Comparison of ENCODE assay signal across 8 cellular contexts in genomic region chr12:6766651-6767300, GRCh38. TPM values are rescaled to one million over a fixed set of nuclear protein-coding genes. Genes with fewer than 3 reads are reported as not detected.
DNase-seq lines count a peak whose midpoint lies in the region; ATAC-seq and TF ChIP-seq lines count a peak whose summit lies in the region.

No MANE protein-coding gene starts in this region.

- no peaks in the 10 kb centered on the region for H3K27me3 ChIP-seq in esophagus (ENCODE audit: control insufficient read depth in 1 of 2, insufficient read depth in 2 of 2, low read length in 2 of 2)

- H3K36me3 Mint-ChIP-seq in activated T-cell treated with anti-CD3 and anti-CD28 coated beads, Interleukin-2, amount 50 U/mL, for 24 hours (ENCODE audit: low read depth): peaks cover 18% of the 10 kb centered on the region

- WGBS in esophagus, 2 donors: 1% methylated on average over 47 to 86 of the region's 86 CpGs

- H3K9me3 Mint-ChIP-seq in activated T-cell treated with anti-CD3 and anti-CD28 coated beads, Interleukin-2, amount 50 U/mL, for 24 hours: no peaks in the 10 kb centered on the region

- H3K9me3 ChIP-seq in esophagus (ENCODE audit: control insufficient read depth in 2 of 2, insufficient read depth in 1 of 2, low read depth in 1 of 2, low read length in 1 of 2) (no peaks in the 10 kb centered on the region), mucosa of descending colon (no peaks in the 10 kb centered on the region)

- DNase-seq in AG09309 (ENCODE audit: low read depth) (no peak), NCI-H526 (lab: John Stamatoyannopoulos, UW) (peak; percentile 18 to 82), mucosa of descending colon (peak; percentile 83 to 90 (median 85))
- peak; percentile 77 for DNase-seq in activated T-cell treated with anti-CD3 and anti-CD28 coated beads, Interleukin-2, amount 50 U/mL, for 24 hours

- TF ChIP-seq CTCF in AG09309 (IDR thresholded peaks at IDR 0.05; ENCODE audit: control insufficient read depth, insufficient read depth, low read depth, low read length, missing control alignments) (peak; percentile 49), mucosa of descending colon (IDR thresholded peaks at IDR 0.05) (peak; percentile 83)

- H3K27me3 Mint-ChIP-seq in activated T-cell treated with anti-CD3 and anti-CD28 coated beads, Interleukin-2, amount 50 U/mL, for 24 hours: peaks cover 48% of the 10 kb centered on the region

- H3K27ac ChIP-seq in esophagus (ENCODE audit: low read depth in 2 of 2, low read length in 1 of 2) (peak overlapping the region; percentile 92 to 96), temporal lobe (ENCODE audit: low read depth, low read length) (peak overlapping the region; percentile 27)

- H3K4me1 Mint-ChIP-seq in activated T-cell treated with anti-CD3 and anti-CD28 coated beads, Interleukin-2, amount 50 U/mL, for 24 hours (ENCODE audit: low read depth): peaks cover 55% of the 10 kb centered on the region

- H3K4me3 ChIP-seq in AG09309 (ENCODE audit: control insufficient read depth, low read depth, low read length) (peak overlapping the region; percentile 93), esophagus (ENCODE audit: low read depth in 1 of 2, low read length in 2 of 2) (peak overlapping the region; percentile 62 to 88), mucosa of descending colon (peak overlapping the region; percentile 67)

- H3K4me1 ChIP-seq in esophagus (ENCODE audit: control insufficient read depth in 2 of 2, insufficient read depth in 2 of 2, low read length in 1 of 2): peaks cover 2 to 21% of the 10 kb centered on the region in 2 donors
- peaks cover 34% of the 10 kb centered on the region for H3K4me1 ChIP-seq in mucosa of descending colon (ENCODE audit: low read depth)

- H3K27ac Mint-ChIP-seq in activated T-cell treated with anti-CD3 and anti-CD28 coated beads, Interleukin-2, amount 50 U/mL, for 24 hours: peak overlapping the region; percentile 74

- peak; percentile 50 for ATAC-seq in GM18498 (IDR thresholded peaks at IDR 0.05; ENCODE audit: unreplicated experiment)
- peak; percentile 49 for ATAC-seq in HG03108 (IDR thresholded peaks at IDR 0.05; ENCODE audit: unreplicated experiment)
- peak; percentile 79 for ATAC-seq in mucosa of descending colon

- peak overlapping the region; percentile 85 for H3K4me3 Mint-ChIP-seq in activated T-cell treated with anti-CD3 and anti-CD28 coated beads, Interleukin-2, amount 50 U/mL, for 24 hours

- peaks cover 0 to 12% of the 10 kb centered on the region in 2 donors for H3K36me3 ChIP-seq in esophagus (ENCODE audit: control insufficient read depth in 2 of 2, insufficient read depth in 2 of 2, low read length in 1 of 2)
- H3K36me3 ChIP-seq in mucosa of descending colon (ENCODE audit: low read depth): no peaks in the 10 kb centered on the region

- intact Hi-C loops in mucosa of descending colon (cut with DNase I, micrococcal nuclease): no loop called here

RNA-seq across cellular contexts. Expression of gene PTMS, which starts 0.6 kb away (rescaled TPM):
- polyA plus RNA-seq in esophagus: 100 to 1,000 TPM; 249 to 449 TPM
- total RNA-seq in mucosa of descending colon: 100 to 1,000 TPM; 116 to 549 (median 122) TPM
- total RNA-seq in temporal lobe: 93.7 TPM

RNA-seq across cellular contexts. Expression of gene LAG3, which starts 5.5 kb away (rescaled TPM):
- polyA plus RNA-seq in esophagus: 1 to 10 TPM in 1 of 2 donors, under 1 TPM in 1; 0.88 to 1.1 TPM
- total RNA-seq in mucosa of descending colon (1 to 10 TPM; 1.8 to 4.7 (median 2.1) TPM), temporal lobe (not detected)

RNA-seq across cellular contexts. Expression of gene MLF2, which starts 13.8 kb away (rescaled TPM):
- polyA plus RNA-seq in esophagus: 100 to 1,000 TPM; 117 to 158 TPM
- 100 to 1,000 TPM; 136 to 177 (median 149) TPM for total RNA-seq in mucosa of descending colon
- 102 TPM for total RNA-seq in temporal lobe

RNA-seq across cellular contexts. Expression of gene CD4, which starts 22.6 kb away (rescaled TPM):
- 1 to 10 TPM; 1.4 to 2.3 TPM for polyA plus RNA-seq in esophagus
- total RNA-seq in mucosa of descending colon (10 to 100 TPM in 2 of 3 donors, 1 to 10 TPM in 1; 8.9 to 16.5 (median 14.8) TPM), temporal lobe (2.2 TPM)

RNA-seq across cellular contexts. Expression of gene COPS7A, which starts 42.9 kb away (rescaled TPM):
- polyA plus RNA-seq in esophagus: 10 to 100 TPM; 34.7 to 55.4 TPM
- 10 to 100 TPM; 32.8 to 47.2 (median 39.2) TPM for total RNA-seq in mucosa of descending colon
- total RNA-seq in temporal lobe: 19.4 TPM
